Comparison of ENCODE assay signal across 11 cellular contexts in genomic region chr9:90827181-90827866, GRCh38. TPM values are rescaled to one million over a fixed set of nuclear protein-coding genes. Genes with fewer than 3 reads are reported as not detected.
DNase-seq lines count a peak whose midpoint lies in the region; ATAC-seq and TF ChIP-seq lines count a peak whose summit lies in the region.
"Had no signal": no experiment of that assay in that cellular context is flagged by ENCODE, and none has a peak within 500 bp of the region (broad histone marks: within the 10 kb centered on the region; RNA-seq: fewer than 3 reads in every experiment).

No MANE protein-coding gene starts in this region.

- H3K18ac ChIP-seq in trophoblast cell (ENCODE audit: low read length): no peak overlapping the region

- no peaks in the 10 kb centered on the region for H3K79me1 ChIP-seq in trophoblast cell (ENCODE audit: low read length)

- ATAC-seq in HG02973 (IDR thresholded peaks at IDR 0.05; ENCODE audit: unreplicated experiment): peak; percentile 44

- TF ChIP-seq CTCF in ascending aorta (IDR thresholded peaks at IDR 0.05) (no peak), coronary artery (IDR thresholded peaks at IDR 0.05) (no peak)

- no peak overlapping the region for H2BK12ac ChIP-seq in trophoblast cell (ENCODE audit: low read length)

- H2BK120ac ChIP-seq in trophoblast cell (ENCODE audit: insufficient read depth, low read length, poor library complexity): no peak overlapping the region

- H3K27me3 ChIP-seq in trophoblast cell (ENCODE audit: insufficient read depth, low read length): no peaks in the 10 kb centered on the region
- no peaks in the 10 kb centered on the region for H3K27me3 ChIP-seq in ascending aorta

- no peaks in the 10 kb centered on the region for H3K79me2 ChIP-seq in trophoblast cell (ENCODE audit: control insufficient read depth, insufficient read depth, low read length, poor library complexity)

- no peak overlapping the region for H2AK5ac ChIP-seq in trophoblast cell (ENCODE audit: low read length)

- H3K23ac ChIP-seq in trophoblast cell (ENCODE audit: low read length): no peak overlapping the region

- H4K8ac ChIP-seq in trophoblast cell (ENCODE audit: low read depth, low read length): no peak overlapping the region

- H2AFZ ChIP-seq in trophoblast cell (ENCODE audit: insufficient read depth, low read length, poor library complexity): no peak overlapping the region

- H3K4me3 ChIP-seq in trophoblast cell (ENCODE audit: low read depth, low read length) (no peak overlapping the region), ascending aorta (no peak overlapping the region), coronary artery (no peak overlapping the region)

- H3K36me3 ChIP-seq in trophoblast cell (ENCODE audit: control insufficient read depth in 1 of 2, insufficient read depth in 2 of 2, low read length in 2 of 2) (no peaks in the 10 kb centered on the region), ascending aorta (no peaks in the 10 kb centered on the region)

- H3K9ac ChIP-seq in trophoblast cell (ENCODE audit: low read length): no peak overlapping the region

- no peak overlapping the region for H2BK5ac ChIP-seq in trophoblast cell (ENCODE audit: low read depth, low read length, poor library complexity)

- DNase-seq in NCI-H1105 treated with DMSO at 0.1 percent for 48 hours (lab: John Stamatoyannopoulos, UW): peak; percentile 16
- DNase-seq in NCI-H1105 (lab: John Stamatoyannopoulos, UW): no peak
- DNase-seq in OCI-M1 (lab: John Stamatoyannopoulos, UW): peak; percentile 59
- peak; percentile 6 to 27 for DNase-seq in trophoblast cell
- DNase-seq in effector CD8-positive, alpha-beta T cell (lab: John Stamatoyannopoulos, UW): no peak
- no peak for DNase-seq in ascending aorta (ENCODE audit: low spot score in 2 of 2)
- DNase-seq in coronary artery (ENCODE audit: low spot score): no peak

- no peak overlapping the region for H3K27ac ChIP-seq in trophoblast cell (ENCODE audit: low read depth, low read length)
- no peak overlapping the region for H3K27ac ChIP-seq in ascending aorta
- H3K27ac ChIP-seq in coronary artery: peak overlapping the region in 1 of 2 donors; percentile 16
- H3K27ac ChIP-seq: 22Rv1, VCaP had no signal

- intact Hi-C loops in ascending aorta (cut with DNase I): no loop called here

- no peak overlapping the region for H3K4me2 ChIP-seq in trophoblast cell (ENCODE audit: low read length)

- H4K91ac ChIP-seq in trophoblast cell (ENCODE audit: low read depth, low read length): no peak overlapping the region

- no peaks in the 10 kb centered on the region for H3K4me1 ChIP-seq in trophoblast cell (ENCODE audit: control insufficient read depth in 1 of 2, insufficient read depth in 2 of 2, low read length in 2 of 2)
- no peaks in the 10 kb centered on the region for H3K4me1 ChIP-seq in ascending aorta

- peaks cover 4% of the 10 kb centered on the region for H3K9me3 ChIP-seq in trophoblast cell (ENCODE audit: insufficient read depth, low read depth, low read length)
- no peaks in the 10 kb centered on the region for H3K9me3 ChIP-seq in ascending aorta

- H3K14ac ChIP-seq in trophoblast cell (ENCODE audit: low read length): no peak overlapping the region

- H3K4ac ChIP-seq in trophoblast cell (ENCODE audit: low read depth, low read length): no peak overlapping the region

- no peak overlapping the region for H4K12ac ChIP-seq in trophoblast cell (ENCODE audit: low read depth, low read length)

- WGBS in trophoblast cell (ENCODE audit: extremely low coverage, insufficient coverage, insufficient read length): no CpG with 5 or more reads among the region's 8 CpGs

RNA-seq across cellular contexts. Expression of gene SYK, which starts 25.7 kb away (rescaled TPM):
- 0.40 and 0.52 TPM in 2 replicates for polyA plus RNA-seq in trophoblast cell (2013)
- 3.2 TPM for total RNA-seq in ascending aorta
- polyA plus RNA-seq: neural cell had no signal

Comparison
In these comparisons a context has a peak if more than half of its experiments do, and no peak if none do; other contexts are left out.
1. DNase-seq: peak in NCI-H1105 treated with DMSO at 0.1 percent for 48 hours (single experiment), OCI-M1 (single experiment) and trophoblast cell (2 of 2); none in NCI-H1105 (single experiment), effector CD8-positive, alpha-beta T cell (single experiment), ascending aorta (0 of 2) and coronary artery (single experiment).